28 cellular contexts compared by ENCODE assay signal in the genomic region with DNA sequence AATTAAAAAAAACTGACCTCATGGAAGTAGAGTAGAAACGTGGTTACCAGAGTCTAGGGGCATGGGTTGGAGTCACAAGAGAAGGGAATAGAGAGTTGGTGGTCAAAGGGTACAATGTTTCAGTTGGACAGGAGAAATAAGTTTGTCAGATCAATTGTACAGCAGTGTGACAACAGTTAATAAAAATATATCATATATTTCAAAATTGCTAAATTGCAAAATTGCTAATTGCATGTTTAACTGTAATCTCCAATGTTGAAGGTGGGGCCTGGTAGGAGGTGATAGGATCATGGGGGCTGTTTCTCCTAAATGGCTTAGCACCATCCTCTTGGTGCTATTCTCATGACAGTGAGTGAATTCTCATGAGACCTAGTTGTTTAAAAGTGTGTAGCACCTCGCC.
"Had no signal": no experiment of that assay in that cellular context is flagged by ENCODE, and none has a peak within 500 bp of the region (broad histone marks: within the 10 kb centered on the region; RNA-seq: fewer than 3 reads in every experiment).

No MANE protein-coding gene starts in this region.

- H3K4me3 ChIP-seq: left lung, lower lobe of right lung, neural progenitor cell, psoas muscle, skin epidermis, suprapubic skin, thoracic aorta, tibial artery, upper lobe of right lung had no signal

- H3K36me3 ChIP-seq: neural progenitor cell, thoracic aorta had no signal

- H3K9me3 ChIP-seq: left lung, lower lobe of right lung, neutrophil, psoas muscle, suprapubic skin, thoracic aorta, tibial artery, upper lobe of right lung had no signal

- H2AFZ ChIP-seq: neural progenitor cell, parathyroid adenoma had no signal

- H3K4me1 ChIP-seq: left lung, lower lobe of right lung, neural progenitor cell, parathyroid adenoma, psoas muscle, suprapubic skin, tibial artery, upper lobe of right lung had no signal

- H3K4me2 ChIP-seq: neural progenitor cell had no signal

- ATAC-seq: left colon; left lung; lower lobe of right lung; natural killer cell; psoas muscle; sciatic nerve; stimulated activated naive B cell treated with anti-CD40 and anti-IgM and Interleukin-4, amounts not matched to agents 10 μg/mL and 1 μg/mL and 100 μg/mL, for 72 hours; upper lobe of right lung had no signal

- H3K9ac ChIP-seq: neural progenitor cell, parathyroid adenoma had no signal

- H3K27me3 ChIP-seq: left lung, neural progenitor cell, neutrophil, suprapubic skin, tibial artery, upper lobe of right lung had no signal

- H3K79me2 ChIP-seq: parathyroid adenoma had no signal

- DNase-seq: hippocampal formation; kidney; left colon; left lung; lower lobe of right lung; mammary epithelial cell; mesendoderm; naive B cell; natural killer cell; nephron progenitor cell; occipital lobe; psoas muscle; stimulated activated CD4-positive, alpha-beta T cell treated with anti-CD3 and anti-CD28 coated beads, Interleukin-12 subunit alpha, Interleukin-12 subunit beta, amount 100 ng/mL, for 4 hours; stimulated activated CD4-positive, alpha-beta T cell treated with anti-CD3 and anti-CD28 coated beads, Interleukin-15, amount 100 ng/mL, for 24 hours; stimulated activated CD4-positive, alpha-beta T cell treated with anti-CD3 and anti-CD28 coated beads, Interleukin-2, amount 100 ng/mL, for 24 hours; stimulated activated CD4-positive, alpha-beta T cell treated with anti-CD3 and anti-CD28 coated beads, Interleukin-4, amount 100 ng/mL, for 1 hour; stimulated activated naive B cell treated with anti-CD40 and anti-IgM and Interleukin-4, amounts not matched to agents 10 μg/mL and 1 μg/mL and 100 μg/mL, for 72 hours; tibial artery; trophoblast cell; upper lobe of right lung had no signal

- FAIRE-seq: kidney, urothelium cell line had no signal

- H3K27ac ChIP-seq: left lung, lower lobe of right lung, neural progenitor cell, neutrophil, parathyroid adenoma, psoas muscle, skin epidermis, suprapubic skin, thoracic aorta, tibial artery, upper lobe of right lung had no signal
